In the genomic region with DNA sequence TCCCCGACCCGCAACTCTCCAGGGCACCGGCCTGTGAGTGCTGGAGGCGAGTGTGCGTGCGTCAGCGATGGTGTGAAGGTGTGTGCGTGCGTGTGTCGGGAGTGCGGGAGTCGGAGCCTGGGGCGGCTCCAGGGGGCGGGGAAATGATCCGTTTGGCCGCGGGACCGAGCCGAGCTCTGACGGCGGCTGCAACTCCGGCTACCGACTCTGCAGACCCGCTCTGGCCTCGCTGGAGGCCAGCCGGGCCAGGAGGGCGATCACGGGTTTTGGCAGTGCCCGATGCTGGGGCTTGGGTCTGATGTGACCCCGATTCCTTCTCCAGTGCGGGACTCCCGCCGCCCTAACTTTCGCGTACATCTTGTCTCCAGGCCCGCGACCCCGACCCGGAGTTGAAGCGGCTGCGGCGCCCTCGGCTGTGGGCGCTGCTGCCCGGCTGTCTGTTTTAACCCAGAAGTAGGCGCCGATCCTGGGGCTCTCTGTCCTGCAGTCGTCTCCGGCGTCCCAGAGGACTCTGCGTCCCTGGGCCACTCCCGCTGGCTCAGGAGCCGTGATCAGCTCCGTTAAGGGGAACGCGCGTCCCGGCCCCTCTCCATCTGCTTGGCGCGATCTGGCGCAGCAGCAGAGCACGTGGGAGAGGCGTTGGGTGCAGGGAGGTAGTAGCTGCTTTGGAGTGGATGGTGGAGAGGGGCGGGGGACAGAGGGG, we compare ENCODE assay signal across 13 cellular contexts. TPM values are rescaled to one million over a fixed set of nuclear protein-coding genes. Genes with fewer than 3 reads are reported as not detected.
A peak's percentile ranks its signal among the peaks of the same experiment; 100 is the strongest.
DNase-seq lines count a peak whose midpoint lies in the region; ATAC-seq, FAIRE-seq and TF ChIP-seq lines count a peak whose summit lies in the region.
"Had no signal": no experiment of that assay in that cellular context is flagged by ENCODE, and none has a peak within 500 bp of the region (broad histone marks: within the 10 kb centered on the region; RNA-seq: fewer than 3 reads in every experiment).

No MANE protein-coding gene starts in this region.

- H3K9me3 ChIP-seq in astrocyte (ENCODE audit: insufficient read depth, low read depth, low read length) (no peaks in the 10 kb centered on the region), suprapubic skin (no peaks in the 10 kb centered on the region)
- H3K9me3 ChIP-seq: mucosa of descending colon had no signal

- H3K9ac ChIP-seq in astrocyte (ENCODE audit: low read length) = no peak overlapping the region

- H3K4me3 ChIP-seq in astrocyte (ENCODE audit: insufficient read depth, low read depth, low read length) (no peak overlapping the region), suprapubic skin (peak overlapping the region; percentile 56)
- H3K4me3 ChIP-seq: mucosa of descending colon had no signal

- H3K9me3 Mint-ChIP-seq in astrocyte (ENCODE audit: unreplicated experiment) = peaks cover 2% of the 10 kb centered on the region

- peaks cover 3% of the 10 kb centered on the region for H3K4me1 Mint-ChIP-seq in astrocyte (ENCODE audit: low read depth, unreplicated experiment)

- DNase-seq in DMS79 treated with DMSO at 0.1 percent for 48 hours (lab: John Stamatoyannopoulos, UW) (peak; percentile 15), DMS79 (lab: John Stamatoyannopoulos, UW) (no peak), astrocyte (ENCODE audit: low read depth) (no peak), islet precursor cell (peak; percentile 61), suprapubic skin (ENCODE audit: low spot score in 2 of 2) (no peak), Kasumi-1 (lab: John Stamatoyannopoulos, UW) (no peak)
- DNase-seq: NCI-H2029 treated with DMSO at 0.1 percent for 48 hours; stimulated activated naive CD8-positive, alpha-beta T cell treated with anti-CD3 and anti-CD28 coated beads, Interleukin-15, Interleukin-2, amounts not matched to agents 100 U/mL and 50 U/mL, for 24 hours had no signal

- no peak for TF ChIP-seq POLR2A in suprapubic skin (IDR thresholded peaks at IDR 0.05)

- H3K27me3 Mint-ChIP-seq in astrocyte (ENCODE audit: low read depth, unreplicated experiment) = peaks cover 77% of the 10 kb centered on the region

- no peaks in the 10 kb centered on the region for H4K20me1 ChIP-seq in astrocyte (ENCODE audit: insufficient read depth, low read length)

- ATAC-seq in HG03342 (IDR thresholded peaks at IDR 0.05; ENCODE audit: unreplicated experiment) = no peak
- no peak for ATAC-seq in HG02852 (IDR thresholded peaks at IDR 0.05; ENCODE audit: unreplicated experiment)
- ATAC-seq: stimulated activated naive CD8-positive, alpha-beta T cell treated with anti-CD3 and anti-CD28 coated beads, Interleukin-15, Interleukin-2, amounts not matched to agents 100 U/mL and 50 U/mL, for 24 hours had no signal

- H3K36me3 ChIP-seq in astrocyte (ENCODE audit: insufficient read depth, low read length) = no peaks in the 10 kb centered on the region
- no peaks in the 10 kb centered on the region for H3K36me3 ChIP-seq in suprapubic skin

- no peaks in the 10 kb centered on the region for H3K36me3 Mint-ChIP-seq in astrocyte (ENCODE audit: low read depth, unreplicated experiment)

- H3K27ac Mint-ChIP-seq in astrocyte (ENCODE audit: unreplicated experiment) = no peak overlapping the region

- peak overlapping the region; percentile 75 for H3K4me2 ChIP-seq in astrocyte (ENCODE audit: low read length)

- 2% methylated on average over 10 of the region's 64 CpGs for WGBS in suprapubic skin

- no peak for FAIRE-seq in astrocyte (lab: Jason Lieb, UNC)
- FAIRE-seq: A204.1 had no signal

- H3K27ac ChIP-seq in astrocyte (ENCODE audit: low read depth, low read length) (no peak overlapping the region), suprapubic skin (no peak overlapping the region)

- peak overlapping the region; percentile 54 for H3K4me3 Mint-ChIP-seq in astrocyte (ENCODE audit: unreplicated experiment)

- no peak overlapping the region for H2AFZ ChIP-seq in astrocyte (ENCODE audit: low read depth, low read length)

- H3K4me1 ChIP-seq in astrocyte (ENCODE audit: insufficient read depth, low read length) = peaks cover 2% of the 10 kb centered on the region
- peaks cover 22% of the 10 kb centered on the region for H3K4me1 ChIP-seq in suprapubic skin

- H3K79me2 ChIP-seq in astrocyte (ENCODE audit: insufficient read depth, low read length) = no peaks in the 10 kb centered on the region

- H3K27me3 ChIP-seq in astrocyte (ENCODE audit: insufficient read depth, low read length) = peaks cover 37% of the 10 kb centered on the region
- peaks cover 94% of the 10 kb centered on the region for H3K27me3 ChIP-seq in suprapubic skin

- TF ChIP-seq EP300 in suprapubic skin (IDR thresholded peaks at IDR 0.05) = no peak

- TF ChIP-seq CTCF in astrocyte (IDR thresholded peaks at IDR 0.05; ENCODE audit: insufficient read depth, low read depth, low read length) (no peak), suprapubic skin (IDR thresholded peaks at IDR 0.05) (no peak)

RNA-seq across cellular contexts. Expression of a gene that starts 1.2 kb away (rescaled TPM):
- total RNA-seq in astrocyte = not detected in 2 replicates
- total RNA-seq in suprapubic skin = under 1 TPM in 1 of 4 donors, not detected in 3; 0.36 TPM
- total RNA-seq: fibroblast of villous mesenchyme had no signal

Comparison
In these comparisons a context has a peak if more than half of its experiments do, and no peak if none do; other contexts are left out.
1. DNase-seq: peak in DMS79 treated with DMSO at 0.1 percent for 48 hours (single experiment) and islet precursor cell (single experiment); none in DMS79 (single experiment), astrocyte (single experiment), suprapubic skin (0 of 2) and Kasumi-1 (0 of 2).